In genomic region chr6:26033132-26033941, GRCh38 we compare ENCODE assay signal across 1 cellular context.
TF ChIP-seq lines count a peak whose summit lies in the region.

No MANE protein-coding gene starts in this region.

TF ChIP-seq in IMR-90, 13 proteins besides CTCF, POLR2A, EP300 and RAD21 (continued from another document):
- TF ChIP-seq ELK1 (IDR thresholded peaks at IDR 0.05; ENCODE audit: borderline replicate concordance, low read depth, low read length) (no peak), MXI1 (IDR thresholded peaks at IDR 0.05; ENCODE audit: borderline replicate concordance, low read depth, low read length) (0 out of 2 replicates have a peak, but pooled peaks have one; percentile 24)
